ENCODE assay signal across 24 cellular contexts in genomic region chr7:31651234-31651633, GRCh38. TPM values are rescaled to one million over a fixed set of nuclear protein-coding genes. Genes with fewer than 3 reads are reported as not detected.
DNase-seq lines count a peak whose midpoint lies in the region; ATAC-seq, FAIRE-seq and TF ChIP-seq lines count a peak whose summit lies in the region.
"Had no signal": no experiment of that assay in that cellular context is flagged by ENCODE, and none has a peak within 500 bp of the region (broad histone marks: within the 10 kb centered on the region; RNA-seq: fewer than 3 reads in every experiment).

No MANE protein-coding gene starts in this region.

- FAIRE-seq in H1 (lab: Jason Lieb, UNC) = peak; percentile 39
- FAIRE-seq: A549, HTR-8/SVneo had no signal

- ATAC-seq in activated T-helper 17 cell treated with anti-CD3 and anti-CD28 coated beads, Interleukin-2, amount 50 U/mL, for 72 hours (replicated peaks) = no peak
- ATAC-seq: A549 had no signal

- H3K4me3 ChIP-seq in HUES64 (ENCODE audit: low read length) = no peak overlapping the region
- peak overlapping the region in 1 of 4 experiments; percentile 33; a peak in 1 of 8 replicates for H3K4me3 ChIP-seq in H1 (ENCODE audit: extremely low read depth in 1 of 4, insufficient read depth in 2 of 4, low read depth in 3 of 4, low read length in 4 of 4)
- H3K4me3 ChIP-seq: A549, HAP-1 had no signal

- H3K9me3 ChIP-seq in HUES64 (ENCODE audit: insufficient read depth, low read depth, low read length) (no peaks in the 10 kb centered on the region), H1 (ENCODE audit: insufficient read depth in 2 of 2, low read depth in 1 of 2, low read length in 1 of 2) (no peaks in the 10 kb centered on the region)
- H3K9me3 ChIP-seq: A549, Caco-2, HAP-1 had no signal

- no peak overlapping the region for H4K5ac ChIP-seq in H1 (ENCODE audit: insufficient read length, low read depth, low read length)

- peak overlapping the region; percentile 93 for H3K18ac ChIP-seq in H1 (ENCODE audit: extremely low read depth, low read length)

- H3K9me3 Mint-ChIP-seq in activated naive CD8-positive, alpha-beta T cell treated with anti-CD3 and anti-CD28 coated beads for 36 hours = no peaks in the 10 kb centered on the region
- peaks cover 37% of the 10 kb centered on the region for H3K9me3 Mint-ChIP-seq in HFFc6
- H3K9me3 Mint-ChIP-seq in activated T-helper 17 cell treated with anti-CD3 and anti-CD28 coated beads, Interleukin-2, amount 50 U/mL, for 72 hours = peaks cover 12% of the 10 kb centered on the region
- H3K9me3 Mint-ChIP-seq: CD4-positive, alpha-beta T cell had no signal

- H3K4ac ChIP-seq in H1 (replicated peaks; ENCODE audit: insufficient read length, low read depth, low read length) = no peak overlapping the region

- H2BK5ac ChIP-seq in H1 (ENCODE audit: low read depth, low read length) = peak overlapping the region; percentile 90; the same call in 1 of the 2 replicates

- H3K36me3 ChIP-seq in HUES64 (ENCODE audit: insufficient read depth, low read length) = no peaks in the 10 kb centered on the region
- H3K36me3 ChIP-seq in H1 (ENCODE audit: control insufficient read depth in 2 of 4, insufficient read depth in 4 of 4, low read length in 3 of 4) = no peaks in the 10 kb centered on the region
- H3K36me3 ChIP-seq: HAP-1 had no signal

- H3K36me3 Mint-ChIP-seq in activated naive CD8-positive, alpha-beta T cell treated with anti-CD3 and anti-CD28 coated beads for 36 hours = no peaks in the 10 kb centered on the region
- H3K36me3 Mint-ChIP-seq in HFFc6 (ENCODE audit: low read depth) = peaks cover 5% of the 10 kb centered on the region; the same call in 1 of the 2 replicates
- no peaks in the 10 kb centered on the region for H3K36me3 Mint-ChIP-seq in activated T-helper 17 cell treated with anti-CD3 and anti-CD28 coated beads, Interleukin-2, amount 50 U/mL, for 72 hours (ENCODE audit: low read depth)

- TF ChIP-seq POLR2A in H1 (IDR thresholded peaks at IDR 0.05; ENCODE audit: control extremely low read depth in 1 of 2, low read depth in 2 of 2, low read length in 2 of 2) = no peak

- H3K4me2 ChIP-seq in H1 (ENCODE audit: insufficient read depth in 1 of 2, low read depth in 2 of 2, low read length in 2 of 2) = peak overlapping the region; percentile 11 to 56; a peak in 3 of 4 replicates
- H3K4me2 ChIP-seq: A549 had no signal

- H4K20me1 ChIP-seq in H1 (replicated peaks in 1 of 2; ENCODE audit: control insufficient read depth in 1 of 2, insufficient read depth in 2 of 2, low read length in 2 of 2) = no peaks in the 10 kb centered on the region

- H2BK12ac ChIP-seq in H1 (ENCODE audit: low read depth, low read length) = 0 out of 2 replicates have a peak overlapping the region, but pooled peaks have one; percentile 88

- H2BK120ac ChIP-seq in H1 (replicated peaks; ENCODE audit: low read depth, low read length) = no peak overlapping the region

- 0% methylated on average over 2 of the region's 2 CpGs for WGBS in HUES64
- WGBS in H1 (ENCODE audit: extremely low coverage in 1 of 2, insufficient coverage in 1 of 2, insufficient read length in 1 of 2, insufficient replicate concordance in 2 of 2, low coverage in 1 of 2, low lambda C conversion rate in 2 of 2, missing lambda C conversion rate in 1 of 2), 2 experiments = 3% methylated on average over 2 of the region's 2 CpGs; no CpG with 5 or more reads in 1 of the 2 experiments

- H2BK15ac ChIP-seq in H1 (ENCODE audit: low read length) = peak overlapping the region; percentile 31; the same call in 1 of the 2 replicates

- peak overlapping the region; percentile 47; the same call in 1 of the 2 replicates for H2AK5ac ChIP-seq in H1 (ENCODE audit: low read depth, low read length)

- H3K79me1 ChIP-seq in H1 (ENCODE audit: low read depth, low read length) = no peaks in the 10 kb centered on the region

- POLR2A ChIA-PET in H1 (lab: Charles Lee; ENCODE audit: partially characterized antibody) = interaction anchor here (1.0 kb wide), 1 partner anchor 713 kb away, joined by 3 read pairs; no protein-coding TSS in a partner anchor

- H3K27me3 Mint-ChIP-seq in activated naive CD8-positive, alpha-beta T cell treated with anti-CD3 and anti-CD28 coated beads for 36 hours = no peaks in the 10 kb centered on the region
- peaks cover 1% of the 10 kb centered on the region for H3K27me3 Mint-ChIP-seq in HFFc6 (ENCODE audit: insufficient read depth)
- H3K27me3 Mint-ChIP-seq in activated T-helper 17 cell treated with anti-CD3 and anti-CD28 coated beads, Interleukin-2, amount 50 U/mL, for 72 hours = no peaks in the 10 kb centered on the region
- H3K27me3 Mint-ChIP-seq: CD4-positive, alpha-beta T cell had no signal

- CTCF ChIA-PET in H1 (lab: Charles Lee; ENCODE audit: partially characterized antibody) = interaction anchor here (0.7 to 3.5 kb wide), 9 partner anchors 12 to 281 kb away, joined by 3 to 14 read pairs (median 4); no protein-coding TSS in a partner anchor

- H3K9ac ChIP-seq in HUES64 (ENCODE audit: low read depth, low read length) (no peak overlapping the region), H1 (replicated peaks in 1 of 4; ENCODE audit: extremely low read depth in 1 of 4, low read depth in 3 of 4, low read length in 3 of 4) (no peak overlapping the region)

- H3K4me1 Mint-ChIP-seq in activated naive CD8-positive, alpha-beta T cell treated with anti-CD3 and anti-CD28 coated beads for 36 hours = no peaks in the 10 kb centered on the region
- H3K4me1 Mint-ChIP-seq in HFFc6 (ENCODE audit: low read depth) = no peaks in the 10 kb centered on the region
- H3K4me1 Mint-ChIP-seq in activated T-helper 17 cell treated with anti-CD3 and anti-CD28 coated beads, Interleukin-2, amount 50 U/mL, for 72 hours = no peaks in the 10 kb centered on the region

- peak overlapping the region; percentile 99; the same call in 1 of the 2 replicates for H2BK20ac ChIP-seq in H1 (ENCODE audit: low read length)

- no peak overlapping the region for H4K91ac ChIP-seq in H1 (replicated peaks; ENCODE audit: insufficient read length, low read length)

- H3K23me2 ChIP-seq in H1 (ENCODE audit: low read depth, low read length) = no peaks in the 10 kb centered on the region; the same call in 1 of the 2 replicates

- H2AFZ ChIP-seq in H1 (ENCODE audit: low read length) = no peak overlapping the region

- H3K4me1 ChIP-seq in HUES64 (ENCODE audit: insufficient read depth, low read length) (peaks cover 42% of the 10 kb centered on the region), H1 (replicated peaks in 1 of 4; ENCODE audit: control insufficient read depth in 3 of 4, insufficient read depth in 4 of 4, low read length in 3 of 4) (peaks cover 3 to 32% (median 16%) of the 10 kb centered on the region in 4 experiments; a peak in 4 of 7 replicates)
- H3K4me1 ChIP-seq: A549, Caco-2, HAP-1 had no signal

- H3K14ac ChIP-seq in H1 (ENCODE audit: insufficient read length) = no peak overlapping the region

- H3K79me2 ChIP-seq in H1 (ENCODE audit: control insufficient read depth in 1 of 2, insufficient read depth in 2 of 2, low read length in 2 of 2) = no peaks in the 10 kb centered on the region

- no peak for TF ChIP-seq EP300 in H1 (IDR thresholded peaks at IDR 0.05; ENCODE audit: borderline replicate concordance in 1 of 2, low read depth in 2 of 2, low read length in 2 of 2)

- H3K4me3 Mint-ChIP-seq in activated naive CD8-positive, alpha-beta T cell treated with anti-CD3 and anti-CD28 coated beads for 36 hours = no peak overlapping the region
- no peak overlapping the region for H3K4me3 Mint-ChIP-seq in HFFc6
- H3K4me3 Mint-ChIP-seq in activated T-helper 17 cell treated with anti-CD3 and anti-CD28 coated beads, Interleukin-2, amount 50 U/mL, for 72 hours = no peak overlapping the region
- H3K4me3 Mint-ChIP-seq: CD4-positive, alpha-beta T cell had no signal

- no peak for TF ChIP-seq CTCF in H1 (IDR thresholded peaks at IDR 0.05; ENCODE audit: control extremely low read depth in 1 of 3, insufficient read depth in 1 of 3, low read depth in 1 of 3, low read length in 3 of 3)
- no peak for TF ChIP-seq CTCF in HFFc6 (IDR thresholded peaks at IDR 0.05)

- no peak overlapping the region for H3K27ac Mint-ChIP-seq in activated naive CD8-positive, alpha-beta T cell treated with anti-CD3 and anti-CD28 coated beads for 36 hours
- H3K27ac Mint-ChIP-seq in HFFc6 = no peak overlapping the region
- H3K27ac Mint-ChIP-seq in activated T-helper 17 cell treated with anti-CD3 and anti-CD28 coated beads, Interleukin-2, amount 50 U/mL, for 72 hours = no peak overlapping the region
- H3K27ac Mint-ChIP-seq: CD4-positive, alpha-beta T cell had no signal

- no peak overlapping the region for H3K56ac ChIP-seq in H1 (replicated peaks; ENCODE audit: insufficient read length, low read depth, low read length)

- peaks cover 15% of the 10 kb centered on the region for H3K27me3 ChIP-seq in HUES64 (ENCODE audit: insufficient read depth, low read length)
- H3K27me3 ChIP-seq in H1 (replicated peaks in 1 of 4; ENCODE audit: control insufficient read depth in 3 of 4, extremely low read depth in 1 of 4, insufficient read depth in 3 of 4, low read length in 3 of 4) = no peaks in the 10 kb centered on the region; a peak in 1 of 7 replicates

- DNase-seq in ELF-1 (ENCODE audit: low read depth, low spot score) (peak; percentile 19), H1 (ENCODE audit: low read depth in 1 of 2, low spot score in 2 of 2) (peak in 1 of 2 experiments; percentile 5), iPS-NIHi11 (ENCODE audit: low spot score) (peak; percentile 32), globus pallidus (ENCODE audit: low spot score) (no peak), HFFc6 (no peak)
- no peak for DNase-seq in activated naive CD8-positive, alpha-beta T cell treated with anti-CD3 and anti-CD28 coated beads for 36 hours
- DNase-seq: AML-193; Caco-2; CD4-positive, alpha-beta T cell; DMS153; DMS79; GF-D8; GOT3; KG1 had no signal

- no peak overlapping the region for H3K23ac ChIP-seq in H1 (ENCODE audit: insufficient read length)

- peak overlapping the region; percentile 55; the same call in 1 of the 2 replicates for H3K27ac ChIP-seq in HUES64 (ENCODE audit: low read depth, low read length)
- H3K27ac ChIP-seq in H1 (ENCODE audit: low read depth, low read length) = no peak overlapping the region
- H3K27ac ChIP-seq: 22Rv1, A549, C4-2B, HL-60 had no signal

- H4K8ac ChIP-seq in H1 (ENCODE audit: extremely low read depth, insufficient read depth, low read length) = no peak overlapping the region

- TF ChIP-seq RAD21 in H1 (IDR thresholded peaks at IDR 0.05 in 1 of 2, conservative IDR thresholded peaks at IDR 0.05 in 1 of 2; ENCODE audit: low read depth in 2 of 2, low read length in 2 of 2) = no peak

RNA-seq across cellular contexts. Expression of gene PPP1R17, which starts 35.8 kb away (rescaled TPM):
- 9.3 TPM for polyA plus RNA-seq in HUES64 (2013, experiment 1 of 2)
- polyA plus RNA-seq in HUES64 (2013, experiment 2 of 2) = 10.3 TPM
- 2.5 and 3.8 TPM in 2 replicates for total RNA-seq in H1 (2021; fragmentation: NEBNext Ultra II Directional; extraction: Animal tissue kit (Norgen Biotek cat#: 25700))
- 0.50 and 1.5 TPM in 2 replicates for polyA plus RNA-seq in H1 (2011; rRNA removed)
- polyA plus RNA-seq in H1 (2011; cell fraction: cytosol; rRNA removed) = 1.1 TPM
- polyA plus RNA-seq in H1 (2011; cell fraction: nucleus; rRNA removed) = 0.29 TPM
- 1.5 to 2.4 TPM (median 1.8 TPM) in 4 replicates for polyA plus RNA-seq in H1 (2012, experiment 1 of 2)
- polyA plus RNA-seq in H1 (2012, experiment 2 of 2) = 1.2 TPM
- 1.8 TPM for polyA plus RNA-seq in H1 (2013, experiment 1 of 2)
- 2.0 TPM for polyA plus RNA-seq in H1 (2013, experiment 2 of 2)
- polyA minus RNA-seq in H1 (2011; rRNA and poly(A)+ RNA removed) = 0.59 and 1.6 TPM in 2 replicates
- polyA minus RNA-seq in H1 (2011; cell fraction: cytosol; rRNA and poly(A)+ RNA removed) = 1.8 TPM
- 1.8 TPM for polyA minus RNA-seq in H1 (2011; cell fraction: nucleus; rRNA and poly(A)+ RNA removed)
- total RNA-seq in activated naive CD8-positive, alpha-beta T cell treated with anti-CD3 and anti-CD28 coated beads for 36 hours = not detected
- not detected for total RNA-seq in HFFc6 (2021; fragmentation: NEBNext Ultra II Directional; extraction: Animal tissue kit (Norgen Biotek cat#: 25700))
- total RNA-seq in activated T-helper 17 cell treated with anti-CD3 and anti-CD28 coated beads, Interleukin-2, amount 50 U/mL, for 72 hours = not detected
- total RNA-seq: Caco-2; CD4-positive, alpha-beta T cell; Daoy had no signal
- polyA plus RNA-seq: A549, BJ had no signal

Comparison
In these comparisons a context has a peak if more than half of its experiments do, and no peak if none do; other contexts are left out.
1. DNase-seq: peak in ELF-1 (single experiment) and iPS-NIHi11 (single experiment); none in activated naive CD8-positive, alpha-beta T cell treated with anti-CD3 and anti-CD28 coated beads for 36 hours (single experiment), globus pallidus (single experiment) and HFFc6 (single experiment).